In genomic region chr2:45152691-45153090, GRCh38 we compare ENCODE assay signal across 21 cellular contexts.
"Had no signal": no experiment of that assay in that cellular context is flagged by ENCODE, and none has a peak within 500 bp of the region (broad histone marks: within the 10 kb centered on the region; RNA-seq: fewer than 3 reads in every experiment).

No MANE protein-coding gene starts in this region.

- H3K36me3 ChIP-seq: MG63 had no signal

- H3K9ac ChIP-seq: SK-N-SH had no signal

- H3K4me3 ChIP-seq: MG63 had no signal

- H3K9me3 ChIP-seq: SK-N-SH had no signal

- DNase-seq: KBM-7, MG63, NCI-H1092, NCI-H1105 treated with DMSO at 0.1 percent for 48 hours, NCI-H1417 treated with DMSO at 0.1 percent for 48 hours, NCI-H146, NCI-H1694 treated with DMSO at 0.1 percent for 48 hours, NCI-H1930, NCI-H2081, NCI-H2107, NCI-H226, NCI-H446, NCI-H510A, NCI-H524 treated with DMSO at 0.1 percent for 48 hours, NCI-H69, NCI-H774, Right ventricle myocardium superior, RPMI8226, SIG-M5, SK-N-SH, T-helper 1 cell had no signal

- H3K4me2 ChIP-seq: SK-N-SH had no signal

- H3K27me3 ChIP-seq: MG63 had no signal
